ENCODE assay signal across 8 cellular contexts in genomic region chr12:2035421-2036080, GRCh38. TPM values are rescaled to one million over a fixed set of nuclear protein-coding genes. Genes with fewer than 3 reads are reported as not detected.
DNase-seq lines count a peak whose midpoint lies in the region; ATAC-seq, FAIRE-seq and TF ChIP-seq lines count a peak whose summit lies in the region.

No MANE protein-coding gene starts in this region.

- H3K4me1 ChIP-seq in right lobe of liver (peaks cover 0 to 5% (median 0%) of the 10 kb centered on the region in 4 donors), upper lobe of left lung (peaks cover 9 to 13% (median 10%) of the 10 kb centered on the region in 4 donors)

- TF ChIP-seq POLR2A in right lobe of liver (IDR thresholded peaks at IDR 0.05) (no peak), upper lobe of left lung (IDR thresholded peaks at IDR 0.05) (no peak), GM12891 (IDR thresholded peaks at IDR 0.05; ENCODE audit: low read depth, low read length) (no peak)

- DNase-seq in activated naive CD4-positive, alpha-beta T cell treated with Interleukin-2 at 50 U/mL for 16 hours: peak; percentile 9
- DNase-seq in activated naive CD4-positive, alpha-beta T cell treated with anti-CD3 and anti-CD28 coated beads, Interleukin-2, amount 50 U/mL, for 16 hours: no peak
- peak in 1 of 2 donors; percentile 8 for DNase-seq in activated naive CD4-positive, alpha-beta T cell treated with anti-CD3 and anti-CD28 coated beads, Interleukin-2, amount 50 U/mL, for 72 hours (ENCODE audit: low spot score in 2 of 2)
- no peak for DNase-seq in right lobe of liver
- no peak for DNase-seq in upper lobe of left lung
- no peak for DNase-seq in GM12891 (ENCODE audit: insufficient read length, low spot score)
- no peak for DNase-seq in SHP77 treated with DMSO at 0.1 percent for 48 hours (lab: John Stamatoyannopoulos, UW)

- no peaks in the 10 kb centered on the region for H3K27me3 ChIP-seq in right lobe of liver
- H3K27me3 ChIP-seq in upper lobe of left lung: no peaks in the 10 kb centered on the region

- peak; percentile 9 to 43 for ATAC-seq in activated naive CD4-positive, alpha-beta T cell treated with anti-CD3 and anti-CD28 coated beads, Interleukin-2, amount 50 U/mL, for 72 hours
- ATAC-seq in right lobe of liver (no peak), upper lobe of left lung (ENCODE audit: low FRiP score in 2 of 2) (peak in 1 of 2 donors; percentile 15), GM18909 (IDR thresholded peaks at IDR 0.05; ENCODE audit: poor library complexity, unreplicated experiment) (no peak)

- H3K36me3 ChIP-seq in right lobe of liver (no peaks in the 10 kb centered on the region), upper lobe of left lung (no peaks in the 10 kb centered on the region)

- FAIRE-seq in GM12891 (lab: Jason Lieb, UNC): no peak

- TF ChIP-seq CTCF in right lobe of liver (IDR thresholded peaks at IDR 0.05) (no peak), upper lobe of left lung (IDR thresholded peaks at IDR 0.05) (no peak)

- H3K27ac ChIP-seq in right lobe of liver: no peak overlapping the region
- H3K27ac ChIP-seq in upper lobe of left lung: no peak overlapping the region

- H3K9me3 ChIP-seq in right lobe of liver: no peaks in the 10 kb centered on the region
- no peaks in the 10 kb centered on the region for H3K9me3 ChIP-seq in upper lobe of left lung

- H3K4me3 ChIP-seq in right lobe of liver (peak overlapping the region; percentile 30 to 48 (median 31)), upper lobe of left lung (peak overlapping the region in 3 of 4 donors; percentile 22 to 43 (median 41))

- no peak for TF ChIP-seq EP300 in upper lobe of left lung (IDR thresholded peaks at IDR 0.05)

- H3K36me3 Mint-ChIP-seq in activated naive CD4-positive, alpha-beta T cell treated with anti-CD3 and anti-CD28 coated beads, Interleukin-2, amount 50 U/mL, for 72 hours: no peaks in the 10 kb centered on the region

- H3K9me3 Mint-ChIP-seq in activated naive CD4-positive, alpha-beta T cell treated with anti-CD3 and anti-CD28 coated beads, Interleukin-2, amount 50 U/mL, for 72 hours: no peaks in the 10 kb centered on the region

- WGBS in right lobe of liver (ENCODE audit: insufficient coverage, low coverage, low lambda C conversion rate, missing lambda C conversion rate): 34% methylated on average over 13 of the region's 15 CpGs
- WGBS in upper lobe of left lung, 2 donors: 59 to 60% methylated on average over 15 of the region's 15 CpGs

- intact Hi-C loops in right lobe of liver (cut with DNase I): loop anchor here (10.0 kb wide), 2 partner anchors 231 to 241 kb away; no protein-coding TSS in a partner anchor

- H3K27ac Mint-ChIP-seq in activated naive CD4-positive, alpha-beta T cell treated with anti-CD3 and anti-CD28 coated beads, Interleukin-2, amount 50 U/mL, for 72 hours: no peak overlapping the region

TF ChIP-seq in GM12891, 5 proteins besides CTCF, POLR2A, EP300 and RAD21:
- no peak for TF ChIP-seq SPI1 (IDR thresholded peaks at IDR 0.05; ENCODE audit: low read depth, low read length)
- no peak for TF ChIP-seq PAX5 (IDR thresholded peaks at IDR 0.05; ENCODE audit: insufficient read depth, low read length, severe bottlenecking)
- TF ChIP-seq POU2F2 (IDR thresholded peaks at IDR 0.05; ENCODE audit: low read depth, low read length): no peak
- TF ChIP-seq POLR2AphosphoS5 (IDR thresholded peaks at IDR 0.05; ENCODE audit: low read depth, low read length): no peak
- no peak for TF ChIP-seq TAF1 (IDR thresholded peaks at IDR 0.05; ENCODE audit: low read depth, low read length)

RNA-seq across cellular contexts. Expression of gene CACNA1C, which starts 17.2 kb away (rescaled TPM):
- under 1 TPM; 0.05 to 0.31 TPM for total RNA-seq in activated naive CD4-positive, alpha-beta T cell treated with anti-CD3 and anti-CD28 coated beads, Interleukin-2, amount 50 U/mL, for 72 hours
- total RNA-seq in right lobe of liver (1 to 10 TPM in 1 of 6 experiments, under 1 TPM in 5; 0.18 to 1.0 (median 0.57) TPM), upper lobe of left lung (10 to 100 TPM in 2 of 6 donors, 1 to 10 TPM in 4; 5.2 to 45.1 (median 8.8) TPM)
- polyA plus RNA-seq in GM12891 (2012; ENCODE audit: low read depth, missing spikeins): 0.13 TPM

RNA-seq across cellular contexts. Expression of gene DCP1B, which starts 31.3 kb away (rescaled TPM):
- 10 to 100 TPM in 1 of 2 donors, 1 to 10 TPM in 1; 9.0 to 13.6 TPM for total RNA-seq in activated naive CD4-positive, alpha-beta T cell treated with anti-CD3 and anti-CD28 coated beads, Interleukin-2, amount 50 U/mL, for 72 hours
- total RNA-seq in right lobe of liver (1 to 10 TPM; 4.1 to 7.6 (median 6.0) TPM), upper lobe of left lung (10 to 100 TPM in 5 of 6 donors, 1 to 10 TPM in 1; 5.5 to 30.4 (median 12.2) TPM)
- 9.8 TPM for polyA plus RNA-seq in GM12891 (2012; ENCODE audit: low read depth, missing spikeins)

Comparison
In these comparisons a context has a peak if more than half of its experiments do, and no peak if none do; other contexts are left out.
1. ATAC-seq: peak in activated naive CD4-positive, alpha-beta T cell treated with anti-CD3 and anti-CD28 coated beads, Interleukin-2, amount 50 U/mL, for 72 hours (2 of 2); none in right lobe of liver (0 of 4) and GM18909 (single experiment).